17 cellular contexts compared by ENCODE assay signal in genomic region chr13:64993514-64994164, GRCh38.
DNase-seq lines count a peak whose midpoint lies in the region; ATAC-seq and TF ChIP-seq lines count a peak whose summit lies in the region.
"Had no signal": no experiment of that assay in that cellular context is flagged by ENCODE, and none has a peak within 500 bp of the region (broad histone marks: within the 10 kb centered on the region; RNA-seq: fewer than 3 reads in every experiment).

No MANE protein-coding gene starts in this region.

- H3K27me3 Mint-ChIP-seq in neural crest cell (ENCODE audit: low read depth), result no peaks in the 10 kb centered on the region
- H3K27me3 Mint-ChIP-seq: effector memory CD8-positive, alpha-beta T cell; progenitor cell of endocrine pancreas had no signal

- no peaks in the 10 kb centered on the region for H3K36me3 Mint-ChIP-seq in neural crest cell (ENCODE audit: low read depth)

- no peak overlapping the region for H3K4me3 Mint-ChIP-seq in neural crest cell
- H3K4me3 Mint-ChIP-seq: effector memory CD8-positive, alpha-beta T cell; H9 had no signal

- TF ChIP-seq CTCF in neural crest cell (conservative IDR thresholded peaks at IDR 0.05) (no peak), GM20000 (IDR thresholded peaks at IDR 0.05; ENCODE audit: extremely low read depth, missing control alignments) (no peak)

- H3K4me1 Mint-ChIP-seq in neural crest cell, result no peaks in the 10 kb centered on the region

- peak overlapping the region; percentile 15 for H3K27ac Mint-ChIP-seq in neural crest cell (ENCODE audit: unreplicated experiment)
- H3K27ac Mint-ChIP-seq: effector memory CD8-positive, alpha-beta T cell; progenitor cell of endocrine pancreas had no signal

- no peaks in the 10 kb centered on the region for H3K9me3 Mint-ChIP-seq in neural crest cell
- H3K9me3 Mint-ChIP-seq: H9 had no signal

- peak; percentile 65 for ATAC-seq in HG03060 (IDR thresholded peaks at IDR 0.05; ENCODE audit: low read depth, unreplicated experiment)
- no peak for ATAC-seq in GM21528 (IDR thresholded peaks at IDR 0.05; ENCODE audit: low FRiP score, unreplicated experiment)
- no peak for ATAC-seq in HG03354 (IDR thresholded peaks at IDR 0.05; ENCODE audit: poor library complexity, severe bottlenecking, unreplicated experiment)
- ATAC-seq: effector memory CD8-positive, alpha-beta T cell; Panc1 had no signal

- DNase-seq in SIG-M5 treated with dmso at 0.1 percent for 504 hours (lab: John Stamatoyannopoulos, UW; ENCODE audit: unreplicated experiment) (peak; percentile 60), SIG-M5 (lab: John Stamatoyannopoulos, UW) (no peak), NOMO-1 (lab: John Stamatoyannopoulos, UW; ENCODE audit: unreplicated experiment in 2 of 2) (peak; percentile 0 to 19), neural crest cell (ENCODE audit: low read depth, low spot score) (no peak), GM20000 (ENCODE audit: low spot score) (no peak)
- DNase-seq: 8988T; activated naive CD4-positive, alpha-beta T cell treated with Interleukin-2 at 50 U/mL for 16 hours; brain microvascular endothelial cell; effector memory CD8-positive, alpha-beta T cell; H9; NCI-H2107; trophoblast cell had no signal

Comparison
In these comparisons a context has a peak if more than half of its experiments do, and no peak if none do; other contexts are left out.
1. DNase-seq: peak in SIG-M5 treated with dmso at 0.1 percent for 504 hours (single experiment) and NOMO-1 (2 of 2); none in SIG-M5 (single experiment), neural crest cell (single experiment) and GM20000 (single experiment).